In genomic region chr1:147167361-147167760, GRCh38 we compare ENCODE assay signal across 11 cellular contexts. TPM values are rescaled to one million over a fixed set of nuclear protein-coding genes. Genes with fewer than 3 reads are reported as not detected.
A peak's percentile ranks its signal among the peaks of the same experiment; 100 is the strongest.
DNase-seq lines count a peak whose midpoint lies in the region; ATAC-seq and TF ChIP-seq lines count a peak whose summit lies in the region.
"Had no signal": no experiment of that assay in that cellular context is flagged by ENCODE, and none has a peak within 500 bp of the region (broad histone marks: within the 10 kb centered on the region; RNA-seq: fewer than 3 reads in every experiment).

No MANE protein-coding gene starts in this region.

- H3K27me3 ChIP-seq in Karpas-422 (ENCODE audit: low read length) (no peaks in the 10 kb centered on the region), right cardiac atrium (ENCODE audit: control insufficient read depth, insufficient read depth) (no peaks in the 10 kb centered on the region)

- H3K9me3 Mint-ChIP-seq in chondrocyte (ENCODE audit: low read depth) (no peaks in the 10 kb centered on the region), mesothelial cell of epicardium (no peaks in the 10 kb centered on the region)

- H3K4me3 ChIP-seq in mesodermal cell (ENCODE audit: extremely low read depth, insufficient read depth, low read length, poor library complexity, severe bottlenecking) = no peak overlapping the region
- H3K4me3 ChIP-seq in Karpas-422 (ENCODE audit: low read length) = no peak overlapping the region
- no peak overlapping the region for H3K4me3 ChIP-seq in right cardiac atrium (ENCODE audit: low read length)

- H3K27me3 Mint-ChIP-seq in chondrocyte (ENCODE audit: low read depth) = no peaks in the 10 kb centered on the region
- H3K27me3 Mint-ChIP-seq in mesothelial cell of epicardium (ENCODE audit: low read depth) = no peaks in the 10 kb centered on the region

- peak overlapping the region; percentile 10 for H3K4me3 Mint-ChIP-seq in chondrocyte (ENCODE audit: unreplicated experiment)
- H3K4me3 Mint-ChIP-seq in mesothelial cell of epicardium = no peak overlapping the region

- H3K4me2 ChIP-seq in Karpas-422 (ENCODE audit: low read depth, low read length, poor library complexity, severe bottlenecking) = no peak overlapping the region

- DNase-seq in AG09319 (ENCODE audit: extremely low read depth, low read depth) (peak; percentile 75), LoVo (ENCODE audit: low spot score) (peak; percentile 88), chondrocyte (ENCODE audit: low spot score) (no peak), Karpas-422 (no peak), AML-193 (lab: John Stamatoyannopoulos, UW) (no peak), right cardiac atrium (no peak), mesothelial cell of epicardium (ENCODE audit: low spot score in 2 of 2, unreplicated experiment in 2 of 2) (no peak)
- DNase-seq: activated effector memory CD4-positive, alpha-beta T cell treated with Interleukin-2 at 50 U/mL for 16 hours; COR-L47; NCI-H524 treated with DMSO at 0.1 percent for 48 hours had no signal

- H3K4me1 Mint-ChIP-seq in chondrocyte (ENCODE audit: low read depth) (peaks cover 53% of the 10 kb centered on the region), mesothelial cell of epicardium (peaks cover 45% of the 10 kb centered on the region)

- intact Hi-C loops in right cardiac atrium (cut with DNase I) = no loop called here

- H3K9ac ChIP-seq in Karpas-422 (ENCODE audit: low read length) = no peak overlapping the region

- TF ChIP-seq CTCF in AG09319 (IDR thresholded peaks at IDR 0.05; ENCODE audit: low read depth, low read length) = no peak
- no peak for TF ChIP-seq CTCF in chondrocyte (IDR thresholded peaks at IDR 0.05)
- TF ChIP-seq CTCF in mesothelial cell of epicardium (IDR thresholded peaks at IDR 0.05; ENCODE audit: unreplicated experiment) = no peak

- no peaks in the 10 kb centered on the region for H3K9me3 ChIP-seq in mesodermal cell (ENCODE audit: control insufficient read depth, low read length)
- H3K9me3 ChIP-seq in Karpas-422 (ENCODE audit: low read length) = no peaks in the 10 kb centered on the region
- H3K9me3 ChIP-seq in right cardiac atrium (ENCODE audit: control insufficient read depth, low read length) = no peaks in the 10 kb centered on the region

- no peaks in the 10 kb centered on the region for H4K20me1 ChIP-seq in Karpas-422 (ENCODE audit: insufficient read depth, low read depth, low read length)

- H3K36me3 ChIP-seq in mesodermal cell (ENCODE audit: control insufficient read depth, insufficient read depth, low read length) (peaks cover 26% of the 10 kb centered on the region), Karpas-422 (ENCODE audit: insufficient read depth, low read length) (no peaks in the 10 kb centered on the region)

- no peak for ATAC-seq in right cardiac atrium

- peak overlapping the region; percentile 88 for H3K27ac Mint-ChIP-seq in chondrocyte (ENCODE audit: unreplicated experiment)
- H3K27ac Mint-ChIP-seq in mesothelial cell of epicardium = no peak overlapping the region

- H2AFZ ChIP-seq in Karpas-422 (ENCODE audit: low read length) = no peak overlapping the region

- no peaks in the 10 kb centered on the region for H3K9me2 ChIP-seq in Karpas-422 (replicated peaks; ENCODE audit: insufficient read depth, low read length)

- H3K27ac ChIP-seq in mesodermal cell (ENCODE audit: low read depth, low read length, severe bottlenecking) = peak overlapping the region; percentile 70
- H3K27ac ChIP-seq in Karpas-422 (ENCODE audit: low read length) = no peak overlapping the region
- H3K27ac ChIP-seq in right cardiac atrium (ENCODE audit: low read length) = no peak overlapping the region

- 100% methylated on average over 1 of the region's 1 CpG; no CpG with 5 or more reads in 1 of the 2 experiments for WGBS in mesodermal cell (ENCODE audit: insufficient coverage in 2 of 2), 2 experiments
- WGBS in right cardiac atrium = 92% methylated on average over 1 of the region's 1 CpG

- H3K36me3 Mint-ChIP-seq in chondrocyte (ENCODE audit: low read depth) = peaks cover 15% of the 10 kb centered on the region
- peaks cover 22% of the 10 kb centered on the region for H3K36me3 Mint-ChIP-seq in mesothelial cell of epicardium

- peaks cover 23% of the 10 kb centered on the region for H3K4me1 ChIP-seq in mesodermal cell (ENCODE audit: control insufficient read depth, insufficient read depth, low read length, poor library complexity, severe bottlenecking)
- peaks cover 19% of the 10 kb centered on the region for H3K4me1 ChIP-seq in Karpas-422 (ENCODE audit: low read length)
- H3K4me1 ChIP-seq in right cardiac atrium (ENCODE audit: control insufficient read depth, insufficient read depth, low read length) = peaks cover 7% of the 10 kb centered on the region

- H3K79me2 ChIP-seq in Karpas-422 (ENCODE audit: low read length) = peaks cover 61% of the 10 kb centered on the region

RNA-seq across cellular contexts. Expression of gene PRKAB2, which starts 4.9 kb away (rescaled TPM):
- total RNA-seq in chondrocyte (24.3 to 30.8 TPM (median 29.5 TPM) in 3 replicates), right cardiac atrium (10 to 100 TPM; 14.2 to 39.0 (median 25.0) TPM), mesothelial cell of epicardium (15.2 to 17.3 TPM (median 16.4 TPM) in 3 replicates)
- polyA plus RNA-seq in mesodermal cell (2013, experiment 1 of 2) = 20.9 TPM
- 19.8 TPM for polyA plus RNA-seq in mesodermal cell (2013, experiment 2 of 2)
- 6.7 and 12.4 TPM in 2 replicates for total RNA-seq in Karpas-422 (2014; rRNA removed; shearing (Covaris generic); ENCODE audit: low replicate concordance)
- 8.3 TPM for polyA plus RNA-seq in right cardiac atrium

RNA-seq across cellular contexts. Expression of gene FMO5, which starts 57.8 kb away (rescaled TPM):
- total RNA-seq in chondrocyte (1.8 to 2.8 TPM (median 2.5 TPM) in 3 replicates), right cardiac atrium (1 to 10 TPM; 1.3 to 3.1 (median 1.8) TPM), mesothelial cell of epicardium (0.73 to 1.7 TPM (median 0.97 TPM) in 3 replicates)
- 1.00 TPM for polyA plus RNA-seq in mesodermal cell (2013, experiment 1 of 2)
- polyA plus RNA-seq in mesodermal cell (2013, experiment 2 of 2) = 0.56 TPM
- total RNA-seq in Karpas-422 (2014; rRNA removed; shearing (Covaris generic); ENCODE audit: low replicate concordance) = not detected in 2 replicates
- 1.1 TPM for polyA plus RNA-seq in right cardiac atrium

Comparison
In these comparisons a context has a peak if more than half of its experiments do, and no peak if none do; other contexts are left out.
1. DNase-seq: peak in AG09319 (single experiment) and LoVo (single experiment); none in chondrocyte (single experiment), Karpas-422 (single experiment), AML-193 (0 of 2), right cardiac atrium (0 of 3) and mesothelial cell of epicardium (0 of 2).